Comparison of ENCODE assay signal across 38 cellular contexts in genomic region chr7:85342781-85343180, GRCh38.
"Had no signal": no experiment of that assay in that cellular context is flagged by ENCODE, and none has a peak within 500 bp of the region (broad histone marks: within the 10 kb centered on the region; RNA-seq: fewer than 3 reads in every experiment).

No MANE protein-coding gene starts in this region.

- H3K36me3 ChIP-seq: adrenal gland, ascending aorta, brain microvascular endothelial cell, breast epithelium, cardiac muscle cell had no signal

- H3K36me3 Mint-ChIP-seq: activated naive CD4-positive, alpha-beta T cell treated with anti-CD3 and anti-CD28 coated beads, Interleukin-2, amount 10 ng/mL, durations not matched to agents 7 days and 5 days; activated naive CD4-positive, alpha-beta T cell treated with anti-CD3 and anti-CD28 coated beads, Interleukin-2, amount 50 U/mL, for 24 hours; activated naive CD4-positive, alpha-beta T cell treated with anti-CD3 and anti-CD28 coated beads, Interleukin-2, amount 50 U/mL, for 72 hours; activated naive CD8-positive, alpha-beta T cell; activated naive CD8-positive, alpha-beta T cell treated with anti-CD3 and anti-CD28 coated beads for 36 hours; activated naive CD8-positive, alpha-beta T cell treated with anti-CD3 and anti-CD28 coated beads, Interleukin-2, amount 10 ng/mL, durations not matched to agents 7 days and 5 days; brain had no signal

- H3K27me3 Mint-ChIP-seq: activated naive CD4-positive, alpha-beta T cell treated with anti-CD3 and anti-CD28 coated beads, Interleukin-2, amount 10 ng/mL, durations not matched to agents 7 days and 5 days; activated naive CD4-positive, alpha-beta T cell treated with anti-CD3 and anti-CD28 coated beads, Interleukin-2, amount 50 U/mL, for 24 hours; activated naive CD8-positive, alpha-beta T cell; activated naive CD8-positive, alpha-beta T cell treated with anti-CD3 and anti-CD28 coated beads for 36 hours; activated naive CD8-positive, alpha-beta T cell treated with anti-CD3 and anti-CD28 coated beads, Interleukin-2, amount 10 ng/mL, durations not matched to agents 7 days and 5 days; activated naive CD8-positive, alpha-beta T cell treated with anti-CD3 and anti-CD28 coated beads, Interleukin-2, amount 50 U/mL, for 24 hours; activated T-helper 17 cell treated with anti-CD3 and anti-CD28 coated beads, Interleukin-2, amount 50 U/mL, for 72 hours; central memory CD8-positive, alpha-beta T cell had no signal

- H3K27ac Mint-ChIP-seq: activated naive CD4-positive, alpha-beta T cell treated with anti-CD3 and anti-CD28 coated beads for 36 hours; activated naive CD4-positive, alpha-beta T cell treated with anti-CD3 and anti-CD28 coated beads, Interleukin-2, amount 10 ng/mL, durations not matched to agents 7 days and 5 days; activated naive CD4-positive, alpha-beta T cell treated with anti-CD3 and anti-CD28 coated beads, Interleukin-2, amount 50 U/mL, for 24 hours; activated naive CD4-positive, alpha-beta T cell treated with anti-CD3 and anti-CD28 coated beads, Interleukin-2, amount 50 U/mL, for 72 hours; activated naive CD8-positive, alpha-beta T cell; activated naive CD8-positive, alpha-beta T cell treated with anti-CD3 and anti-CD28 coated beads for 36 hours; activated naive CD8-positive, alpha-beta T cell treated with anti-CD3 and anti-CD28 coated beads, Interleukin-2, amount 10 ng/mL, durations not matched to agents 7 days and 5 days; activated naive CD8-positive, alpha-beta T cell treated with anti-CD3 and anti-CD28 coated beads, Interleukin-2, amount 50 U/mL, for 24 hours; activated T-cell treated with anti-CD3 and anti-CD28 coated beads, Interleukin-2, amount 50 U/mL, for 72 hours; activated T-helper 1 cell treated with anti-CD3 and anti-CD28 coated beads, Interleukin-12 subunit alpha, Interleukin-12 subunit beta, Interleukin-2, Interleukin-4 antibody, amounts not matched to agents 30 ng/mL and 10 ng/mL and 1 ng/mL, durations not matched to agents 14 hours and 24 hours and 36 hours; activated T-helper 17 cell treated with anti-CD3 and anti-CD28 coated beads, Interleukin-2, amount 50 U/mL, for 72 hours; activated T-helper 2 cell treated with anti-CD3 and anti-CD28 coated beads, Interferon-gamma antibody, Interleukin-2, Interleukin-4, amounts not matched to agents 10 μg/mL and 5 μg/mL and 100 μg/mL, durations not matched to agents 14 hours and 24 hours and 36 hours; brain had no signal

- ATAC-seq: activated naive CD4-positive, alpha-beta T cell treated with anti-CD3 and anti-CD28 coated beads, Interleukin-2, amount 50 U/mL, for 72 hours; activated naive CD8-positive, alpha-beta T cell treated with anti-CD3 and anti-CD28 coated beads, Interleukin-2, amount 50 U/mL, for 24 hours; activated T-cell treated with anti-CD3 and anti-CD28 coated beads, Interleukin-2, amount 50 U/mL, for 4 hours; activated T-cell treated with anti-CD3 and anti-CD28 coated beads, Interleukin-2, amount 50 U/mL, for 72 hours; activated T-helper 17 cell treated with anti-CD3 and anti-CD28 coated beads, Interleukin-2, amount 50 U/mL, for 72 hours; body of pancreas had no signal

- DNase-seq: activated effector memory CD4-positive, alpha-beta T cell treated with anti-CD3 and anti-CD28 coated beads, Interleukin-2, amount 50 U/mL, for 16 hours; activated effector memory CD4-positive, alpha-beta T cell treated with Interleukin-2 at 50 U/mL for 16 hours; activated gamma-delta T cell; activated gamma-delta T cell treated with Interleukin-2 at 50 U/mL for 16 hours; activated naive CD4-positive, alpha-beta T cell; activated naive CD4-positive, alpha-beta T cell treated with anti-CD3 and anti-CD28 coated beads for 36 hours; activated naive CD4-positive, alpha-beta T cell treated with anti-CD3 and anti-CD28 coated beads, Interleukin-2, amount 10 ng/mL, durations not matched to agents 7 days and 5 days; activated naive CD4-positive, alpha-beta T cell treated with anti-CD3 and anti-CD28 coated beads, Interleukin-2, amount 50 U/mL, for 16 hours; activated naive CD4-positive, alpha-beta T cell treated with Interleukin-2 at 50 U/mL for 16 hours; activated naive CD8-positive, alpha-beta T cell treated with anti-CD3 and anti-CD28 coated beads for 36 hours; activated naive CD8-positive, alpha-beta T cell treated with anti-CD3 and anti-CD28 coated beads, Interleukin-2, amount 10 ng/mL, durations not matched to agents 7 days and 5 days; activated naive CD8-positive, alpha-beta T cell treated with anti-CD3 and anti-CD28 coated beads, Interleukin-2, amount 50 U/mL, for 24 hours; activated T-cell treated with anti-CD3 and anti-CD28 coated beads, Interleukin-2, amount 50 U/mL, for 4 hours; activated T-cell treated with anti-CD3 and anti-CD28 coated beads, Interleukin-2, amount 50 U/mL, for 48 hours; activated T-cell treated with anti-CD3 and anti-CD28 coated beads, Interleukin-2, amount 50 U/mL, for 72 hours; adrenal gland; amniotic stem cell; amygdala; anterior cingulate cortex; aorta; body of pancreas; brain microvascular endothelial cell; caudate nucleus; central memory CD4-positive, alpha-beta T cell; cerebellar nuclear complex had no signal

- FAIRE-seq: astrocyte, bronchial epithelial cell had no signal

- H3K4me1 ChIP-seq: adrenal gland, ascending aorta, body of pancreas, breast epithelium had no signal

- H3K4me3 Mint-ChIP-seq: activated naive CD4-positive, alpha-beta T cell treated with anti-CD3 and anti-CD28 coated beads for 36 hours; activated naive CD4-positive, alpha-beta T cell treated with anti-CD3 and anti-CD28 coated beads, Interleukin-2, amount 10 ng/mL, durations not matched to agents 7 days and 5 days; activated naive CD4-positive, alpha-beta T cell treated with anti-CD3 and anti-CD28 coated beads, Interleukin-2, amount 50 U/mL, for 24 hours; activated naive CD8-positive, alpha-beta T cell; activated naive CD8-positive, alpha-beta T cell treated with anti-CD3 and anti-CD28 coated beads for 36 hours; activated naive CD8-positive, alpha-beta T cell treated with anti-CD3 and anti-CD28 coated beads, Interleukin-2, amount 10 ng/mL, durations not matched to agents 7 days and 5 days; activated naive CD8-positive, alpha-beta T cell treated with anti-CD3 and anti-CD28 coated beads, Interleukin-2, amount 50 U/mL, for 24 hours; activated T-cell treated with anti-CD3 and anti-CD28 coated beads, Interleukin-2, amount 50 U/mL, for 4 hours; activated T-cell treated with anti-CD3 and anti-CD28 coated beads, Interleukin-2, amount 50 U/mL, for 72 hours; activated T-helper 1 cell treated with anti-CD3 and anti-CD28 coated beads, Interleukin-12 subunit alpha, Interleukin-12 subunit beta, Interleukin-2, Interleukin-4 antibody, amounts not matched to agents 30 ng/mL and 10 ng/mL and 1 ng/mL, durations not matched to agents 14 hours and 24 hours and 36 hours; activated T-helper 17 cell treated with anti-CD3 and anti-CD28 coated beads, Interleukin-2, amount 50 U/mL, for 72 hours; brain; central memory CD8-positive, alpha-beta T cell had no signal

- H3K27ac ChIP-seq: adrenal gland, ascending aorta, body of pancreas, brain microvascular endothelial cell, breast epithelium, cardiac muscle cell had no signal

- H3K4me1 Mint-ChIP-seq: activated naive CD4-positive, alpha-beta T cell treated with anti-CD3 and anti-CD28 coated beads, Interleukin-2, amount 10 ng/mL, durations not matched to agents 7 days and 5 days; activated naive CD4-positive, alpha-beta T cell treated with anti-CD3 and anti-CD28 coated beads, Interleukin-2, amount 50 U/mL, for 24 hours; activated naive CD8-positive, alpha-beta T cell treated with anti-CD3 and anti-CD28 coated beads for 36 hours; activated naive CD8-positive, alpha-beta T cell treated with anti-CD3 and anti-CD28 coated beads, Interleukin-2, amount 10 ng/mL, durations not matched to agents 7 days and 5 days; activated naive CD8-positive, alpha-beta T cell treated with anti-CD3 and anti-CD28 coated beads, Interleukin-2, amount 50 U/mL, for 24 hours; activated T-helper 17 cell treated with anti-CD3 and anti-CD28 coated beads, Interleukin-2, amount 50 U/mL, for 72 hours; brain; central memory CD8-positive, alpha-beta T cell had no signal

- H3K4me3 ChIP-seq: adrenal gland, ascending aorta, body of pancreas, breast epithelium, cardiac muscle cell had no signal

- H3K9me3 Mint-ChIP-seq: activated naive CD4-positive, alpha-beta T cell treated with anti-CD3 and anti-CD28 coated beads for 36 hours; activated naive CD4-positive, alpha-beta T cell treated with anti-CD3 and anti-CD28 coated beads, Interleukin-2, amount 10 ng/mL, durations not matched to agents 7 days and 5 days; activated naive CD8-positive, alpha-beta T cell treated with anti-CD3 and anti-CD28 coated beads for 36 hours; activated T-helper 1 cell treated with anti-CD3 and anti-CD28 coated beads, Interleukin-12 subunit alpha, Interleukin-12 subunit beta, Interleukin-2, Interleukin-4 antibody, amounts not matched to agents 30 ng/mL and 10 ng/mL and 1 ng/mL, durations not matched to agents 14 hours and 24 hours and 36 hours; activated T-helper 2 cell treated with anti-CD3 and anti-CD28 coated beads, Interferon-gamma antibody, Interleukin-2, Interleukin-4, amounts not matched to agents 10 μg/mL and 5 μg/mL and 100 μg/mL, durations not matched to agents 14 hours and 24 hours and 36 hours; brain had no signal

- H3K9me3 ChIP-seq: adrenal gland, ascending aorta, body of pancreas, breast epithelium had no signal

- H3K27me3 ChIP-seq: adrenal gland, ascending aorta, body of pancreas, brain microvascular endothelial cell, breast epithelium, cardiac muscle cell had no signal
